2 cellular contexts compared by ENCODE assay signal in genomic region chr20:32287231-32287638, GRCh38.
A peak's percentile ranks its signal among the peaks of the same experiment; 100 is the strongest.
TF ChIP-seq lines count a peak whose summit lies in the region.

No MANE protein-coding gene starts in this region.

TF ChIP-seq in HEK293, 187 proteins besides CTCF, POLR2A, EP300 and RAD21:
- TF ChIP-seq SCRT1 (tag by site-specific recombination; IDR thresholded peaks at IDR 0.05; ENCODE audit: borderline replicate concordance) (peak; percentile 96), SCRT2 (tag by site-specific recombination; IDR thresholded peaks at IDR 0.05) (peak; percentile 80), ZNF121 (tag by site-specific recombination; IDR thresholded peaks at IDR 0.05) (0 out of 2 replicates have a peak, but pooled peaks have one; percentile 14), GLIS2 (tag by site-specific recombination; IDR thresholded peaks at IDR 0.05) (no peak), ZBTB11 (tag by site-specific recombination; conservative IDR thresholded peaks at IDR 0.05; ENCODE audit: low read depth) (no peak), ZBTB49 (tag by site-specific recombination; IDR thresholded peaks at IDR 0.05; ENCODE audit: low read depth) (no peak), ZNF600 (tag by site-specific recombination; IDR thresholded peaks at IDR 0.05) (0 out of 2 replicates have a peak, but pooled peaks have one; percentile 16), OSR2 (tag by site-specific recombination; IDR thresholded peaks at IDR 0.05) (peak; percentile 71), EGR2 (tag by site-specific recombination; IDR thresholded peaks at IDR 0.05; ENCODE audit: low read depth) (no peak), ZBTB1 (tag by site-specific recombination; IDR thresholded peaks at IDR 0.05) (no peak), ZSCAN16 (tag by site-specific recombination; IDR thresholded peaks at IDR 0.05) (peak; percentile 87), ZNF292 (tag by site-specific recombination; IDR thresholded peaks at IDR 0.05; ENCODE audit: borderline replicate concordance, low read depth) (no peak), ZBTB20 (tag by site-specific recombination; IDR thresholded peaks at IDR 0.05) (no peak), ZNF175 (tag by site-specific recombination; IDR thresholded peaks at IDR 0.05) (no peak), ZNF19 (tag by site-specific recombination; IDR thresholded peaks at IDR 0.05; ENCODE audit: low read depth) (no peak)
- TF ChIP-seq, protein P1, sequence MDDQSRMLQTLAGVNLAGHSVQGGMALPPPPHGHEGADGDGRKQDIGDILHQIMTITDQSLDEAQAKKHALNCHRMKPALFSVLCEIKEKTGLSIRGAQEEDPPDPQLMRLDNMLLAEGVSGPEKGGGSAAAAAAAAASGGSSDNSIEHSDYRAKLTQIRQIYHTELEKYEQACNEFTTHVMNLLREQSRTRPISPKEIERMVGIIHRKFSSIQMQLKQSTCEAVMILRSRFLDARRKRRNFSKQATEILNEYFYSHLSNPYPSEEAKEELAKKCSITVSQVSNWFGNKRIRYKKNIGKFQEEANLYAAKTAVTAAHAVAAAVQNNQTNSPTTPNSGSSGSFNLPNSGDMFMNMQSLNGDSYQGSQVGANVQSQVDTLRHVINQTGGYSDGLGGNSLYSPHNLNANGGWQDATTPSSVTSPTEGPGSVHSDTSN (CRISPR knock-in tag; IDR thresholded peaks at IDR 0.05) = no peak

TF ChIP-seq in H1, 55 proteins besides CTCF, POLR2A, EP300 and RAD21:
- TF ChIP-seq NRF1 (IDR thresholded peaks at IDR 0.05; ENCODE audit: low read depth, low read length) (no peak), MAFK (IDR thresholded peaks at IDR 0.05; ENCODE audit: low read depth, low read length) (no peak), ASH2L (IDR thresholded peaks at IDR 0.05; ENCODE audit: low read length) (no peak), TBP (IDR thresholded peaks at IDR 0.05; ENCODE audit: low read depth, low read length) (no peak), RFX5 (IDR thresholded peaks at IDR 0.05; ENCODE audit: borderline replicate concordance, low read depth, low read length) (no peak), CBX8 (IDR thresholded peaks at IDR 0.05; ENCODE audit: borderline replicate concordance, low read depth, low read length) (no peak), SAP30 (IDR thresholded peaks at IDR 0.05; ENCODE audit: insufficient read depth, insufficient replicate concordance, low read length) (no peak)
